8 cellular contexts compared by ENCODE assay signal in genomic region chr4:6327220-6327917, GRCh38. TPM values are rescaled to one million over a fixed set of nuclear protein-coding genes. Genes with fewer than 3 reads are reported as not detected.
DNase-seq lines count a peak whose midpoint lies in the region; ATAC-seq, FAIRE-seq and TF ChIP-seq lines count a peak whose summit lies in the region.

No MANE protein-coding gene starts in this region.

- H2AFZ ChIP-seq in mammary epithelial cell (ENCODE audit: low read depth, low read length) (no peak overlapping the region), keratinocyte (ENCODE audit: control insufficient read depth, low read length) (no peak overlapping the region)

- H3K79me2 ChIP-seq in mammary epithelial cell (ENCODE audit: insufficient read depth, low read length) (no peaks in the 10 kb centered on the region), keratinocyte (ENCODE audit: control insufficient read depth, insufficient read depth, low read length) (no peaks in the 10 kb centered on the region)

- TF ChIP-seq CTCF in HEK293 (tag by site-specific recombination; IDR thresholded peaks at IDR 0.05) = peak; percentile 87
- TF ChIP-seq CTCF in mammary epithelial cell (conservative IDR thresholded peaks at IDR 0.05 in 1 of 2, IDR thresholded peaks at IDR 0.05 in 1 of 2; ENCODE audit: extremely low read depth in 1 of 2, insufficient read depth in 1 of 2, low read depth in 1 of 2, low read length in 2 of 2) = peak; percentile 78 to 92
- TF ChIP-seq CTCF in keratinocyte (optimal IDR thresholded peaks at IDR 0.05 in 1 of 3, IDR thresholded peaks at IDR 0.05 in 1 of 3, conservative IDR thresholded peaks at IDR 0.05 in 1 of 3; ENCODE audit: extremely low read depth in 1 of 3, insufficient read depth in 2 of 3, low read length in 3 of 3) = peak in 2 of 3 experiments; percentile 81 to 95

- DNase-seq in Daoy (ENCODE audit: low read depth) (peak; percentile 81), NCI-H1930 (lab: John Stamatoyannopoulos, UW) (peak; percentile 39 to 58), mammary epithelial cell (peak; percentile 40), keratinocyte (ENCODE audit: low read depth, low spot score) (peak; percentile 9)
- peak; percentile 54 to 75 (median 67) for DNase-seq in activated CD4-positive, CD25-positive, alpha-beta regulatory T cell (lab: John Stamatoyannopoulos, UW)
- DNase-seq in stimulated activated CD4-positive, alpha-beta T cell treated with anti-CD3 and anti-CD28 coated beads, Interleukin-1b, Interleukin-23, amount 100 ng/mL, for 48 hours = peak; percentile 77

- H3K4me1 ChIP-seq in HEK293 (ENCODE audit: control insufficient read depth, insufficient read depth, low read length) = no peaks in the 10 kb centered on the region
- H3K4me1 ChIP-seq in mammary epithelial cell (ENCODE audit: insufficient read depth, low read length) = peaks cover 9% of the 10 kb centered on the region
- peaks cover 12% of the 10 kb centered on the region for H3K4me1 ChIP-seq in keratinocyte (ENCODE audit: control insufficient read depth, extremely low read depth, insufficient read depth, low read length)

- WGBS in mammary epithelial cell (ENCODE audit: low coverage, missing lambda C conversion rate) = 4% methylated on average over 14 of the region's 21 CpGs

- H3K9ac ChIP-seq in mammary epithelial cell (ENCODE audit: insufficient read depth, low read length) = no peak overlapping the region
- H3K9ac ChIP-seq in keratinocyte (ENCODE audit: control insufficient read depth, extremely low read depth, insufficient read depth, low read length) = no peak overlapping the region

- CTCF ChIA-PET in HEK293 (lab: Yijun Ruan, JAX) (interaction anchor here (0.5 to 11.3 kb wide), 18 partner anchors 10 to 1819 kb away, joined by 3 to 203 read pairs (median 4); no protein-coding TSS in a partner anchor), mammary epithelial cell (lab: Charles Lee; ENCODE audit: low non-redundant PET) (interaction anchor here (0.6 to 1.3 kb wide), 2 partner anchors 58 to 76 kb away, joined by 4 to 13 read pairs; partner anchors contain the start of gene WFS1)

- no peaks in the 10 kb centered on the region for H3K27me3 ChIP-seq in mammary epithelial cell (ENCODE audit: insufficient read depth, low read length)
- no peaks in the 10 kb centered on the region for H3K27me3 ChIP-seq in keratinocyte (ENCODE audit: control insufficient read depth, extremely low read depth, insufficient read depth, low read length)

- H3K9me1 ChIP-seq in keratinocyte (ENCODE audit: control insufficient read depth, extremely low read depth, insufficient read depth, low read length) = no peaks in the 10 kb centered on the region

- no TSS peak for BruUV-seq in mammary epithelial cell (replicated peaks; lab: Mats Ljungman, UMichigan)

- no peak overlapping the region for H3K4me3 ChIP-seq in HEK293 (ENCODE audit: low read depth, low read length)
- no peak overlapping the region for H3K4me3 ChIP-seq in mammary epithelial cell (replicated peaks in 1 of 3; ENCODE audit: insufficient read depth in 1 of 3, low read depth in 2 of 3, low read length in 3 of 3)
- no peak overlapping the region for H3K4me3 ChIP-seq in keratinocyte (ENCODE audit: control insufficient read depth in 2 of 3, extremely low read depth in 1 of 3, insufficient read depth in 2 of 3, low read depth in 1 of 3, low read length in 3 of 3)

- POLR2A ChIA-PET in HEK293 (lab: Yijun Ruan, JAX) = no interaction called here

- in situ Hi-C loops in mammary epithelial cell (cut with MboI; ENCODE audit: low sequenced_read_pairs in 2 of 2) = loop anchor here (5.0 kb wide), 1 partner anchor 75 kb away; no protein-coding TSS in a partner anchor

- H3K36me3 ChIP-seq in HEK293 (ENCODE audit: control insufficient read depth in 2 of 2, insufficient read depth in 1 of 2, low read length in 2 of 2) (peaks cover 0 to 32% of the 10 kb centered on the region in 2 experiments; a peak in 1 of 3 replicates), mammary epithelial cell (ENCODE audit: insufficient read depth, low read length) (no peaks in the 10 kb centered on the region), keratinocyte (ENCODE audit: control insufficient read depth in 2 of 2, extremely low read depth in 1 of 2, insufficient read depth in 2 of 2, low read length in 2 of 2) (peaks cover 0 to 1% of the 10 kb centered on the region in 2 experiments)

- dilution Hi-C loops in mammary epithelial cell (cut with HindIII; ENCODE audit: low sequenced_read_pairs) = no loop called here
- dilution Hi-C loops in keratinocyte (cut with MboI; ENCODE audit: extremely low pct_ligation_motif_present, low sequenced_read_pairs) = no loop called here

- H3K27ac ChIP-seq in HEK293 (ENCODE audit: extremely low read depth, low read depth, low read length) (no peak overlapping the region), mammary epithelial cell (ENCODE audit: insufficient read depth, low read depth, low read length) (no peak overlapping the region), keratinocyte (ENCODE audit: control insufficient read depth, insufficient read depth, low read length) (no peak overlapping the region)

- H3K9me3 ChIP-seq in HEK293 (ENCODE audit: control insufficient read depth, insufficient read depth, low read depth, low read length) = no peaks in the 10 kb centered on the region
- H3K9me3 ChIP-seq in mammary epithelial cell (replicated peaks; ENCODE audit: insufficient read depth, low read length) = no peaks in the 10 kb centered on the region
- H3K9me3 ChIP-seq in keratinocyte (ENCODE audit: control insufficient read depth, low read depth, low read length) = no peaks in the 10 kb centered on the region

- no peak for ATAC-seq in GM19324 (IDR thresholded peaks at IDR 0.05; ENCODE audit: low FRiP score, unreplicated experiment)

- FAIRE-seq in keratinocyte (lab: Jason Lieb, UNC) = peak; percentile 53

- H3K4me2 ChIP-seq in mammary epithelial cell (ENCODE audit: insufficient read depth, low read depth, low read length) (no peak overlapping the region), keratinocyte (ENCODE audit: control insufficient read depth, extremely low read depth, insufficient read depth, low read depth, low read length) (no peak overlapping the region)

- intact Hi-C loops in mammary epithelial cell (cut with micrococcal nuclease) = loop anchor here (1.0 kb wide), 2 partner anchors 63 to 77 kb away; no protein-coding TSS in a partner anchor

- H4K20me1 ChIP-seq in mammary epithelial cell (ENCODE audit: insufficient read depth, low read length) (no peaks in the 10 kb centered on the region), keratinocyte (ENCODE audit: control insufficient read depth, extremely low read depth, insufficient read depth, low read length) (no peaks in the 10 kb centered on the region)

TF ChIP-seq in HEK293, 187 proteins besides CTCF, POLR2A, EP300 and RAD21:
- TF ChIP-seq TRIM28 (IDR thresholded peaks at IDR 0.05; ENCODE audit: borderline replicate concordance, low read length) (no peak), MZF1 (tag by site-specific recombination; IDR thresholded peaks at IDR 0.05; ENCODE audit: borderline replicate concordance) (no peak), ZNF571 (tag by site-specific recombination; IDR thresholded peaks at IDR 0.05) (no peak), ZNF394 (tag by site-specific recombination; IDR thresholded peaks at IDR 0.05; ENCODE audit: borderline replicate concordance) (no peak), ZBTB17 (tag by site-specific recombination; IDR thresholded peaks at IDR 0.05) (no peak), EGR2 (tag by site-specific recombination; IDR thresholded peaks at IDR 0.05; ENCODE audit: low read depth) (no peak), ZNF658 (tag by site-specific recombination; IDR thresholded peaks at IDR 0.05) (no peak), ZNF654 (tag by site-specific recombination; IDR thresholded peaks at IDR 0.05; ENCODE audit: low read depth) (peak; percentile 70), GLIS2 (tag by site-specific recombination; IDR thresholded peaks at IDR 0.05) (peak; percentile 78), ZNF2 (tag by site-specific recombination; IDR thresholded peaks at IDR 0.05) (0 out of 2 replicates have a peak, but pooled peaks have one; percentile 45), ZIC2 (tag by site-specific recombination; IDR thresholded peaks at IDR 0.05) (0 out of 2 replicates have a peak, but pooled peaks have one; percentile 10), ZNF274 (IDR thresholded peaks at IDR 0.05; ENCODE audit: low read length) (no peak), ZNF274 (tag by site-specific recombination; IDR thresholded peaks at IDR 0.05; ENCODE audit: borderline replicate concordance) (no peak), ZNF239 (tag by site-specific recombination; IDR thresholded peaks at IDR 0.05) (no peak), YY2 (tag by site-specific recombination; IDR thresholded peaks at IDR 0.05) (no peak), ZNF48 (tag by site-specific recombination; IDR thresholded peaks at IDR 0.05) (no peak), ZNF391 (tag by site-specific recombination; IDR thresholded peaks at IDR 0.05; ENCODE audit: borderline replicate concordance, low read depth) (no peak)

RNA-seq across cellular contexts. Expression of gene WFS1, which starts 57.7 kb away (rescaled TPM):
- total RNA-seq in Daoy (2014; rRNA removed; shearing (Covaris generic)) = 17.6 and 19.3 TPM in 2 replicates
- total RNA-seq in mammary epithelial cell = 10 to 100 TPM; 13.3 to 17.8 TPM
- polyA plus RNA-seq in mammary epithelial cell = 15.5 TPM
- polyA minus RNA-seq in mammary epithelial cell = 19.4 TPM
- polyA plus RNA-seq in keratinocyte = 7.0 to 11.7 TPM (median 9.9 TPM) in 3 replicates
- polyA plus RNA-seq in keratinocyte (2011; ENCODE audit: low read depth) = 4.8 TPM
- 3.7 and 6.5 TPM in 2 replicates for polyA plus RNA-seq in keratinocyte (2011; cell fraction: cytosol; rRNA removed)
- polyA plus RNA-seq in keratinocyte (2011; cell fraction: nucleus; rRNA removed) = 23.4 and 31.9 TPM in 2 replicates
- 9.6 and 16.3 TPM in 2 replicates for polyA plus RNA-seq in keratinocyte (2012; ENCODE audit: low replicate concordance)
- 12.4 to 64.5 TPM (median 16.1 TPM) in 3 replicates for polyA minus RNA-seq in keratinocyte
- polyA minus RNA-seq in keratinocyte (2011; cell fraction: cytosol; rRNA and poly(A)+ RNA removed) = 14.8 TPM
- polyA minus RNA-seq in keratinocyte (2011; cell fraction: nucleus; rRNA and poly(A)+ RNA removed) = 31.8 and 34.7 TPM in 2 replicates

Comparison
In these comparisons a context has a peak if more than half of its experiments do, and no peak if none do; other contexts are left out.
1. DNase-seq: peak in every context shown above with its lines; median percentile 81 in Daoy; 77 in stimulated activated CD4-positive, alpha-beta T cell treated with anti-CD3 and anti-CD28 coated beads, Interleukin-1b, Interleukin-23, amount 100 ng/mL, for 48 hours; 67 in activated CD4-positive, CD25-positive, alpha-beta regulatory T cell; 48 in NCI-H1930; 40 in mammary epithelial cell; 9 in keratinocyte.